ENCODE assay signal across 8 cellular contexts in genomic region chr5:139574641-139575312, GRCh38. TPM values are rescaled to one million over a fixed set of nuclear protein-coding genes. Genes with fewer than 3 reads are reported as not detected.
DNase-seq lines count a peak whose midpoint lies in the region; ATAC-seq and TF ChIP-seq lines count a peak whose summit lies in the region.

No MANE protein-coding gene starts in this region.

- no peak for TF ChIP-seq POLR2A in erythroblast (IDR thresholded peaks at IDR 0.05; ENCODE audit: low read length)

- H3K27ac ChIP-seq in RWPE2 (ENCODE audit: poor library complexity, severe bottlenecking): no peak overlapping the region

- no peaks in the 10 kb centered on the region for H3K27me3 Mint-ChIP-seq in CD14-positive monocyte (ENCODE audit: low read depth in 3 of 3)
- no peaks in the 10 kb centered on the region for H3K27me3 Mint-ChIP-seq in neural crest cell (ENCODE audit: low read depth)

- H3K4me3 Mint-ChIP-seq in CD14-positive monocyte (no peak overlapping the region), neural crest cell (no peak overlapping the region)

- DNase-seq in CD14-positive monocyte (ENCODE audit: low spot score) (no peak), GM20000 (ENCODE audit: low spot score) (peak; percentile 41), RWPE2 (ENCODE audit: low spot score) (no peak), erythroblast (lab: John Stamatoyannopoulos, UW) (peak; percentile 42 to 60), neural crest cell (ENCODE audit: low read depth, low spot score) (no peak), HuH-7.5 (ENCODE audit: low spot score) (no peak)

- H3K9me3 Mint-ChIP-seq in CD14-positive monocyte (no peaks in the 10 kb centered on the region), neural crest cell (no peaks in the 10 kb centered on the region)

- no peak overlapping the region for H3K4me3 ChIP-seq in RWPE2 (ENCODE audit: severe bottlenecking)

- H3K4me1 ChIP-seq in RWPE2 (ENCODE audit: insufficient read depth, poor library complexity, severe bottlenecking): peaks cover 11% of the 10 kb centered on the region

- ATAC-seq in RWPE2 (ENCODE audit: low read depth) (peak; percentile 58), HG02973 (IDR thresholded peaks at IDR 0.05; ENCODE audit: unreplicated experiment) (no peak)
- ATAC-seq in activated CD4-positive, CD25-positive, alpha-beta regulatory T cell treated with anti-CD3 and anti-CD28 coated beads, Interleukin-2, amount 50 U/mL, for 24 hours: no peak

- H3K9me3 ChIP-seq in RWPE2 (ENCODE audit: severe bottlenecking): no peaks in the 10 kb centered on the region

- H3K4me1 Mint-ChIP-seq in CD14-positive monocyte (peaks cover 49% of the 10 kb centered on the region), neural crest cell (peaks cover 25% of the 10 kb centered on the region)

- intact Hi-C loops in CD14-positive monocyte (cut with micrococcal nuclease): no loop called here

- peaks cover 77% of the 10 kb centered on the region for H3K36me3 ChIP-seq in RWPE2 (ENCODE audit: low read depth)

- H3K27ac Mint-ChIP-seq in CD14-positive monocyte (peak overlapping the region in 1 of 7 donors; percentile 6), neural crest cell (ENCODE audit: unreplicated experiment) (no peak overlapping the region)

- H3K36me3 Mint-ChIP-seq in CD14-positive monocyte (peaks cover 8 to 22% of the 10 kb centered on the region in 2 donors), neural crest cell (ENCODE audit: low read depth) (no peaks in the 10 kb centered on the region)

- H3K27me3 ChIP-seq in RWPE2 (ENCODE audit: insufficient read depth, poor library complexity, severe bottlenecking): no peaks in the 10 kb centered on the region

- TF ChIP-seq CTCF in CD14-positive monocyte (IDR thresholded peaks at IDR 0.05): peak; percentile 51
- TF ChIP-seq CTCF in GM20000 (IDR thresholded peaks at IDR 0.05; ENCODE audit: extremely low read depth, missing control alignments): peak; percentile 46
- TF ChIP-seq CTCF in RWPE2 (IDR thresholded peaks at IDR 0.05; ENCODE audit: poor library complexity, severe bottlenecking): peak; percentile 87
- peak; percentile 59 for TF ChIP-seq CTCF in neural crest cell (conservative IDR thresholded peaks at IDR 0.05)

RNA-seq across cellular contexts. Expression of gene UBE2D2, which starts 13.6 kb away (rescaled TPM):
- polyA plus RNA-seq in CD14-positive monocyte: 100 to 1,000 TPM; 133 to 167 TPM
- 165 and 166 TPM in 2 replicates for total RNA-seq in neural crest cell

Comparison
In these comparisons a context has a peak if more than half of its experiments do, and no peak if none do; other contexts are left out.
1. DNase-seq: peak in GM20000 (single experiment) and erythroblast (2 of 2); none in CD14-positive monocyte (single experiment), RWPE2 (single experiment), neural crest cell (single experiment) and HuH-7.5 (single experiment).
2. Peak in every context shown above with its lines, with median percentiles within 50 percentile points of each other: CTCF ChIP-seq.